Comparison of ENCODE assay signal across 8 cellular contexts in genomic region chr15:41695750-41696436, GRCh38. TPM values are rescaled to one million over a fixed set of nuclear protein-coding genes. Genes with fewer than 3 reads are reported as not detected.
A peak's percentile ranks its signal among the peaks of the same experiment; 100 is the strongest.
DNase-seq lines count a peak whose midpoint lies in the region; ATAC-seq and TF ChIP-seq lines count a peak whose summit lies in the region.

No MANE protein-coding gene starts in this region.

- H3K27ac Mint-ChIP-seq in activated T-helper 17 cell treated with anti-CD3 and anti-CD28 coated beads, Interleukin-2, amount 50 U/mL, for 72 hours: peak overlapping the region; percentile 79

- no peak for DNase-seq in Right ventricle myocardium superior
- no peak for DNase-seq in right atrium auricular region (ENCODE audit: low spot score)
- DNase-seq in NOMO-1 treated with DMSO at 0.1 percent for 48 hours (lab: John Stamatoyannopoulos, UW; ENCODE audit: unreplicated experiment): peak; percentile 93
- DNase-seq in hepatic stellate cell (ENCODE audit: low spot score): peak; percentile 64
- peak; percentile 5 for DNase-seq in stimulated activated CD8-positive, alpha-beta memory T cell treated with anti-CD3 and anti-CD28 coated beads, Interleukin-7, amount 100 ng/mL, for 4 hours (ENCODE audit: low read depth in 2 of 2)
- no peak for DNase-seq in OCI-M2 (lab: John Stamatoyannopoulos, UW; ENCODE audit: unreplicated experiment)

- intact Hi-C loops in Right ventricle myocardium superior (cut with DNase I): no loop called here

- no peak for TF ChIP-seq CTCF in right atrium auricular region (IDR thresholded peaks at IDR 0.05)

- H3K9me3 ChIP-seq in right atrium auricular region: no peaks in the 10 kb centered on the region

- H3K27me3 ChIP-seq in right atrium auricular region: no peaks in the 10 kb centered on the region

- peaks cover 4% of the 10 kb centered on the region for H3K36me3 ChIP-seq in right atrium auricular region

- peak overlapping the region; percentile 56 for H3K4me3 Mint-ChIP-seq in activated T-helper 17 cell treated with anti-CD3 and anti-CD28 coated beads, Interleukin-2, amount 50 U/mL, for 72 hours

- H3K9me3 Mint-ChIP-seq in activated T-helper 17 cell treated with anti-CD3 and anti-CD28 coated beads, Interleukin-2, amount 50 U/mL, for 72 hours: no peaks in the 10 kb centered on the region

- peaks cover 52% of the 10 kb centered on the region for H3K36me3 Mint-ChIP-seq in activated T-helper 17 cell treated with anti-CD3 and anti-CD28 coated beads, Interleukin-2, amount 50 U/mL, for 72 hours (ENCODE audit: low read depth)

- peaks cover 0 to 28% of the 10 kb centered on the region in 2 donors for H3K4me1 ChIP-seq in right atrium auricular region

- H3K27me3 Mint-ChIP-seq in activated T-helper 17 cell treated with anti-CD3 and anti-CD28 coated beads, Interleukin-2, amount 50 U/mL, for 72 hours: no peaks in the 10 kb centered on the region

- no peak overlapping the region for H3K27ac ChIP-seq in right atrium auricular region

- no peak overlapping the region for H3K4me3 ChIP-seq in right atrium auricular region

- ATAC-seq in Right ventricle myocardium superior (ENCODE audit: poor library complexity) (peak; percentile 47), HG02623 (IDR thresholded peaks at IDR 0.05; ENCODE audit: unreplicated experiment) (peak; percentile 70)
- ATAC-seq in activated T-helper 17 cell treated with anti-CD3 and anti-CD28 coated beads, Interleukin-2, amount 50 U/mL, for 72 hours (replicated peaks): peak; percentile 96

- peaks cover 22% of the 10 kb centered on the region for H3K4me1 Mint-ChIP-seq in activated T-helper 17 cell treated with anti-CD3 and anti-CD28 coated beads, Interleukin-2, amount 50 U/mL, for 72 hours

RNA-seq across cellular contexts. Expression of gene MGA, which starts 35.7 kb away (rescaled TPM):
- total RNA-seq in Right ventricle myocardium superior: 25.0 TPM
- 10 to 100 TPM; 40.1 to 40.3 TPM for total RNA-seq in right atrium auricular region
- 10 to 100 TPM; 36.4 to 36.6 TPM for total RNA-seq in activated T-helper 17 cell treated with anti-CD3 and anti-CD28 coated beads, Interleukin-2, amount 50 U/mL, for 72 hours

Comparison
In these comparisons a context has a peak if more than half of its experiments do, and no peak if none do; other contexts are left out.
1. DNase-seq: peak in NOMO-1 treated with DMSO at 0.1 percent for 48 hours (single experiment), hepatic stellate cell (single experiment) and stimulated activated CD8-positive, alpha-beta memory T cell treated with anti-CD3 and anti-CD28 coated beads, Interleukin-7, amount 100 ng/mL, for 4 hours (2 of 2); none in Right ventricle myocardium superior (single experiment), right atrium auricular region (single experiment) and OCI-M2 (single experiment).
2. Peak in every context shown above with its lines, with median percentiles within 50 percentile points of each other: ATAC-seq.